ENCODE assay signal across 16 cellular contexts in genomic region chr11:8095831-8096522, GRCh38. TPM values are rescaled to one million over a fixed set of nuclear protein-coding genes. Genes with fewer than 3 reads are reported as not detected.
DNase-seq lines count a peak whose midpoint lies in the region; TF ChIP-seq lines count a peak whose summit lies in the region.
"Had no signal": no experiment of that assay in that cellular context is flagged by ENCODE, and none has a peak within 500 bp of the region (broad histone marks: within the 10 kb centered on the region; RNA-seq: fewer than 3 reads in every experiment).

No MANE protein-coding gene starts in this region.

- TF ChIP-seq POLR2A in stomach (IDR thresholded peaks at IDR 0.05): no peak

- 70 to 77% (median 76%) methylated on average over 5 of the region's 5 CpGs for WGBS in stomach, 5 donors

- no peak for TF ChIP-seq EP300 in stomach (IDR thresholded peaks at IDR 0.05)

- peaks cover 17% of the 10 kb centered on the region for H3K36me3 Mint-ChIP-seq in mesothelial cell of epicardium

- H3K4me3 Mint-ChIP-seq in mesothelial cell of epicardium: no peak overlapping the region
- H3K4me3 Mint-ChIP-seq: HFFc6 had no signal

- intact Hi-C loops in stomach (cut with DNase I; ENCODE audit: low total_unique reads) (loop anchor here (5.0 kb wide), 2 partner anchors 59 to 89 kb away; no protein-coding TSS in a partner anchor), dorsolateral prefrontal cortex (cut with DNase I) (loop anchor here in 1 of 2 donors (10.0 kb wide), 1 partner anchor 201 kb away; no protein-coding TSS in a partner anchor)

- H3K27ac ChIP-seq in stomach (no peak overlapping the region), dorsolateral prefrontal cortex (peak overlapping the region in 9 of 59 donors; percentile 18 to 67 (median 38))
- H3K27ac ChIP-seq: 22Rv1, PC-9 had no signal

- H3K4me3 ChIP-seq in adipocyte (ENCODE audit: low read length): no peak overlapping the region
- no peak overlapping the region for H3K4me3 ChIP-seq in stomach
- no peak overlapping the region for H3K4me3 ChIP-seq in dorsolateral prefrontal cortex
- H3K4me3 ChIP-seq: PC-9 had no signal

- H3K27me3 Mint-ChIP-seq in mesothelial cell of epicardium (ENCODE audit: low read depth): no peaks in the 10 kb centered on the region

- peaks cover 31% of the 10 kb centered on the region for H3K36me3 ChIP-seq in adipocyte (ENCODE audit: control insufficient read depth, insufficient read depth, low read length, severe bottlenecking)
- H3K36me3 ChIP-seq in stomach: peaks cover 0 to 41% (median 27%) of the 10 kb centered on the region in 4 donors

- DNase-seq in activated CD8-positive, alpha-beta memory T cell treated with anti-CD3 and anti-CD28 coated beads for 24 hours: peak; percentile 43
- no peak for DNase-seq in activated CD8-positive, alpha-beta memory T cell treated with anti-CD3 and anti-CD28 coated beads, Interleukin-2, amount 50 U/mL, for 4 hours
- no peak for DNase-seq in adipocyte (ENCODE audit: low read depth)
- peak in 1 of 2 experiments; percentile 13 for DNase-seq in mesothelial cell of epicardium (ENCODE audit: low spot score in 2 of 2, unreplicated experiment in 2 of 2)
- peak; percentile 16 for DNase-seq in stomach
- DNase-seq in NCI-H82 treated with DMSO at 0.1 percent for 48 hours (lab: John Stamatoyannopoulos, UW; ENCODE audit: unreplicated experiment): no peak
- no peak for DNase-seq in NCI-H1105 treated with DMSO at 0.1 percent for 48 hours (lab: John Stamatoyannopoulos, UW)
- no peak for DNase-seq in dorsolateral prefrontal cortex
- DNase-seq: DMS 273 treated with DMSO at 0.1 percent for 48 hours, HFFc6, KG1, NCI-H1105, NCI-H187, NCI-H69, PC-9 had no signal

- TF ChIP-seq CTCF in mesothelial cell of epicardium (IDR thresholded peaks at IDR 0.05; ENCODE audit: unreplicated experiment) (no peak), stomach (IDR thresholded peaks at IDR 0.05) (no peak), dorsolateral prefrontal cortex (IDR thresholded peaks at IDR 0.05 in 54 of 56, conservative IDR thresholded peaks at IDR 0.05 in 2 of 56; ENCODE audit: low read depth in 1 of 56, partially characterized antibody in 56 of 56) (no peak)

- peak overlapping the region; percentile 80 for H3K27ac Mint-ChIP-seq in mesothelial cell of epicardium
- H3K27ac Mint-ChIP-seq: HFFc6 had no signal

- peaks cover 8% of the 10 kb centered on the region for H3K4me1 Mint-ChIP-seq in mesothelial cell of epicardium

- H3K9me3 Mint-ChIP-seq in mesothelial cell of epicardium: no peaks in the 10 kb centered on the region
- H3K9me3 Mint-ChIP-seq: HFFc6 had no signal

- H3K9me3 ChIP-seq in adipocyte (ENCODE audit: control insufficient read depth, low read length) (no peaks in the 10 kb centered on the region), stomach (no peaks in the 10 kb centered on the region)

- H3K4me1 ChIP-seq in adipocyte (ENCODE audit: control insufficient read depth, insufficient read depth, low read length) (peaks cover 37% of the 10 kb centered on the region), stomach (peaks cover 0 to 9% (median 7%) of the 10 kb centered on the region in 4 donors)

- H3K27me3 ChIP-seq in adipocyte (replicated peaks; ENCODE audit: control insufficient read depth, insufficient read depth, low read length) (no peaks in the 10 kb centered on the region), stomach (no peaks in the 10 kb centered on the region), dorsolateral prefrontal cortex (no peaks in the 10 kb centered on the region)

- peak overlapping the region; percentile 21 for H3K9ac ChIP-seq in adipocyte (ENCODE audit: low read length)

RNA-seq across cellular contexts. Expression of gene TUB, which starts 15.0 kb away (rescaled TPM):
- total RNA-seq in mesothelial cell of epicardium (51.7 to 53.4 TPM (median 52.8 TPM) in 3 replicates), stomach (10 to 100 TPM in 1 of 5 donors, 1 to 10 TPM in 1, under 1 TPM in 2, not detected in 1; under 0.01 to 12.1 (median 2.4) TPM), dorsolateral prefrontal cortex (100 to 1,000 TPM in 2 of 120 experiments, 10 to 100 TPM in 118; 24.6 to 104 (median 74.6) TPM)
- 1 to 10 TPM in 2 of 3 donors, under 1 TPM in 1; 0.83 to 2.1 (median 1.4) TPM for polyA plus RNA-seq in stomach
- total RNA-seq: PC-9 had no signal

Comparison
In these comparisons a context has a peak if more than half of its experiments do, and no peak if none do; other contexts are left out.
1. DNase-seq: peak in activated CD8-positive, alpha-beta memory T cell treated with anti-CD3 and anti-CD28 coated beads for 24 hours (single experiment) and stomach (single experiment); none in activated CD8-positive, alpha-beta memory T cell treated with anti-CD3 and anti-CD28 coated beads, Interleukin-2, amount 50 U/mL, for 4 hours (single experiment), adipocyte (single experiment), NCI-H82 treated with DMSO at 0.1 percent for 48 hours (single experiment), NCI-H1105 treated with DMSO at 0.1 percent for 48 hours (single experiment) and dorsolateral prefrontal cortex (0 of 10).